Comparison of ENCODE assay signal across 1 cellular context in the genomic region with DNA sequence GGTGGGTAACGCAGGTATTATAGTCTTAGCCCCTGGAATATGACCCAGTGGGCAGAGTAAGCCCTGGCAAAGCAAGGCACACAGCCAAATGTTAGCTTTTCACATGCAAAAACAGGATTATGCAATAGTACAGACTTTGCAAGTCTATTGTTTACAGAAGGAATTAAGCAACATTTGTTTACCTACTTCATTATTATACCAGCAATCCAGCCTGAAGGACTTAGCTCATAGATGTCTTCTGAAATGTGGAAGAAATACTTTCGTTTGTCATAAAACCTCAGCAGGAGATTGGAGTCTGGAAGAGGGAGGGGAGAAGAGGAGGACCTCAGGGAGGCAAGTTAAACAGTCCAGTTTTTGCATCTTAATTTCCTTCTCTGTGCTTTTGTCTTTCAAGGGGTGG.
TF ChIP-seq lines count a peak whose summit lies in the region.

No MANE protein-coding gene starts in this region.

TF ChIP-seq in HepG2, 621 proteins besides CTCF, POLR2A, EP300 and RAD21 (continued from another document):
- TF ChIP-seq ZNF609 (CRISPR knock-in tag; IDR thresholded peaks at IDR 0.05; ENCODE audit: borderline replicate concordance) (peak; percentile 51; the same call in 1 of the 2 replicates), GATAD1 (CRISPR knock-in tag; IDR thresholded peaks at IDR 0.05) (peak; percentile 42; the same call in 1 of the 2 replicates), ZNF629 (CRISPR knock-in tag; conservative IDR thresholded peaks at IDR 0.05) (peak; percentile 58), CEBPB (IDR thresholded peaks at IDR 0.05; ENCODE audit: borderline replicate concordance, low read depth, low read length) (peak; percentile 99), TEF (CRISPR knock-in tag; IDR thresholded peaks at IDR 0.05) (0 out of 2 replicates have a peak, but pooled peaks have one; percentile 64), MIXL1 (CRISPR knock-in tag; IDR thresholded peaks at IDR 0.05) (peak; percentile 93), THAP11 (CRISPR knock-in tag; IDR thresholded peaks at IDR 0.05) (peak; percentile 32; the same call in 1 of the 2 replicates), POGZ (CRISPR knock-in tag; IDR thresholded peaks at IDR 0.05) (peak; percentile 59), NFIC (IDR thresholded peaks at IDR 0.05; ENCODE audit: low read length) (0 out of 2 replicates have a peak, but pooled peaks have one; percentile 31)
- TF ChIP-seq, protein P1, sequence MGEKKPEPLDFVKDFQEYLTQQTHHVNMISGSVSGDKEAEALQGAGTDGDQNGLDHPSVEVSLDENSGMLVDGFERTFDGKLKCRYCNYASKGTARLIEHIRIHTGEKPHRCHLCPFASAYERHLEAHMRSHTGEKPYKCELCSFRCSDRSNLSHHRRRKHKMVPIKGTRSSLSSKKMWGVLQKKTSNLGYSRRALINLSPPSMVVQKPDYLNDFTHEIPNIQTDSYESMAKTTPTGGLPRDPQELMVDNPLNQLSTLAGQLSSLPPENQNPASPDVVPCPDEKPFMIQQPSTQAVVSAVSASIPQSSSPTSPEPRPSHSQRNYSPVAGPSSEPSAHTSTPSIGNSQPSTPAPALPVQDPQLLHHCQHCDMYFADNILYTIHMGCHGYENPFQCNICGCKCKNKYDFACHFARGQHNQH (CRISPR knock-in tag; IDR thresholded peaks at IDR 0.05) = no peak
- TF ChIP-seq, protein P2, sequence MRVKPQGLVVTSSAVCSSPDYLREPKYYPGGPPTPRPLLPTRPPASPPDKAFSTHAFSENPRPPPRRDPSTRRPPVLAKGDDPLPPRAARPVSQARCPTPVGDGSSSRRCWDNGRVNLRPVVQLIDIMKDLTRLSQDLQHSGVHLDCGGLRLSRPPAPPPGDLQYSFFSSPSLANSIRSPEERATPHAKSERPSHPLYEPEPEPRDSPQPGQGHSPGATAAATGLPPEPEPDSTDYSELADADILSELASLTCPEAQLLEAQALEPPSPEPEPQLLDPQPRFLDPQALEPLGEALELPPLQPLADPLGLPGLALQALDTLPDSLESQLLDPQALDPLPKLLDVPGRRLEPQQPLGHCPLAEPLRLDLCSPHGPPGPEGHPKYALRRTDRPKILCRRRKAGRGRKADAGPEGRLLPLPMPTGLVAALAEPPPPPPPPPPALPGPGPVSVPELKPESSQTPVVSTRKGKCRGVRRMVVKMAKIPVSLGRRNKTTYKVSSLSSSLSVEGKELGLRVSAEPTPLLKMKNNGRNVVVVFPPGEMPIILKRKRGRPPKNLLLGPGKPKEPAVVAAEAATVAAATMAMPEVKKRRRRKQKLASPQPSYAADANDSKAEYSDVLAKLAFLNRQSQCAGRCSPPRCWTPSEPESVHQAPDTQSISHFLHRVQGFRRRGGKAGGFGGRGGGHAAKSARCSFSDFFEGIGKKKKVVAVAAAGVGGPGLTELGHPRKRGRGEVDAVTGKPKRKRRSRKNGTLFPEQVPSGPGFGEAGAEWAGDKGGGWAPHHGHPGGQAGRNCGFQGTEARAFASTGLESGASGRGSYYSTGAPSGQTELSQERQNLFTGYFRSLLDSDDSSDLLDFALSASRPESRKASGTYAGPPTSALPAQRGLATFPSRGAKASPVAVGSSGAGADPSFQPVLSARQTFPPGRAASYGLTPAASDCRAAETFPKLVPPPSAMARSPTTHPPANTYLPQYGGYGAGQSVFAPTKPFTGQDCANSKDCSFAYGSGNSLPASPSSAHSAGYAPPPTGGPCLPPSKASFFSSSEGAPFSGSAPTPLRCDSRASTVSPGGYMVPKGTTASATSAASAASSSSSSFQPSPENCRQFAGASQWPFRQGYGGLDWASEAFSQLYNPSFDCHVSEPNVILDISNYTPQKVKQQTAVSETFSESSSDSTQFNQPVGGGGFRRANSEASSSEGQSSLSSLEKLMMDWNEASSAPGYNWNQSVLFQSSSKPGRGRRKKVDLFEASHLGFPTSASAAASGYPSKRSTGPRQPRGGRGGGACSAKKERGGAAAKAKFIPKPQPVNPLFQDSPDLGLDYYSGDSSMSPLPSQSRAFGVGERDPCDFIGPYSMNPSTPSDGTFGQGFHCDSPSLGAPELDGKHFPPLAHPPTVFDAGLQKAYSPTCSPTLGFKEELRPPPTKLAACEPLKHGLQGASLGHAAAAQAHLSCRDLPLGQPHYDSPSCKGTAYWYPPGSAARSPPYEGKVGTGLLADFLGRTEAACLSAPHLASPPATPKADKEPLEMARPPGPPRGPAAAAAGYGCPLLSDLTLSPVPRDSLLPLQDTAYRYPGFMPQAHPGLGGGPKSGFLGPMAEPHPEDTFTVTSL (CRISPR knock-in tag; IDR thresholded peaks at IDR 0.05; ENCODE audit: borderline replicate concordance) = peak; percentile 62; the same call in 1 of the 2 replicates
TF ChIP-seq in HepG2: peak in this region for 65.
